In the genomic region with DNA sequence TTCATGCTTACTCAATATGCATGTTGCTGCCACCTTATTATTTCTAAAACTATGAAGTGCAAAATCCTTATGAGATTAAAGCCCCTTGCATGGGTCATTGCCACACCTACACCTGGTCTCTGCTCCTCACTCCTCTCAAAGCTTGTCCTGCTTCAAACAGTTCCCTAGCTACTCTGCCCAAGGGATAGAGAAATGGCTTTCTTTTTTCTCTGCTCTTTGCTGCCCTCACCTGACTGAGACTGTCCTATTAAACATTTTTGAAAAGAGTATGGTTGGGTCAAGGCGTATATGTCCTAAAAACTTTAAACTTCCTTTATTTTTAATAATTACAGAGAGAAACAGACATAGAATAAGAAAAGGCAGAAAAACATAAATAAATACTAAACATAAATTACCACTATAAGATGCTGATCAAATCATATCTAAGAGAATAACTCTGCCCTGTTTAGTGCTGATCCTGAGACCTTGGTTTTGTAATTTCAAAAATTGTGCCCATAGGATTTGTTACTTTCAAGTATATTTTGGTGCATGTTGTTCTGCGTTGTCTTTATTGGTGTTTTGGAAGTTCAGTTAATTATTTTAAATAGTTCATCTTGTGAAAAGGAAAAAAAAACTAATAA, we compare ENCODE assay signal across 1 cellular context.
TF ChIP-seq lines count a peak whose summit lies in the region.

No MANE protein-coding gene starts in this region.

TF ChIP-seq in GM23338, 12 proteins besides CTCF, POLR2A, EP300 and RAD21 (continued from another document):
- TF ChIP-seq CREB1 (CRISPR knock-in tag; IDR thresholded peaks at IDR 0.05; ENCODE audit: low read depth), result no peak
- no peak for TF ChIP-seq ZNF331 (CRISPR knock-in tag; IDR thresholded peaks at IDR 0.05; ENCODE audit: low read depth)
- TF ChIP-seq ZNF114 (CRISPR knock-in tag; IDR thresholded peaks at IDR 0.05), result no peak
- TF ChIP-seq EZH2phosphoT487 (IDR thresholded peaks at IDR 0.05; ENCODE audit: unreplicated experiment), result no peak
